ENCODE assay signal across 1 cellular context in genomic region chr12:93135286-93136239, GRCh38.
TF ChIP-seq lines count a peak whose summit lies in the region.

No MANE protein-coding gene starts in this region.

TF ChIP-seq in HepG2, 621 proteins besides CTCF, POLR2A, EP300 and RAD21 (continued from another document and continues in another):
- TF ChIP-seq ARID3A (IDR thresholded peaks at IDR 0.05; ENCODE audit: low read depth, low read length) (peak; percentile 59; the same call in 1 of the 2 replicates), GATAD2A (CRISPR knock-in tag; IDR thresholded peaks at IDR 0.05) (peak; percentile 67; the same call in 1 of the 2 replicates), ARID5B (CRISPR knock-in tag; IDR thresholded peaks at IDR 0.05) (peak; percentile 71), HMG20A (CRISPR knock-in tag; IDR thresholded peaks at IDR 0.05; ENCODE audit: borderline replicate concordance) (peak; percentile 13; the same call in 1 of the 2 replicates), CBFB (CRISPR knock-in tag; IDR thresholded peaks at IDR 0.05) (peak; percentile 82; the same call in 1 of the 2 replicates), ZNF547 (CRISPR knock-in tag; IDR thresholded peaks at IDR 0.05) (0 out of 2 replicates have a peak, but pooled peaks have one; percentile 0), REST (IDR thresholded peaks at IDR 0.05; ENCODE audit: borderline replicate concordance in 1 of 2, low read depth in 1 of 2, low read length in 2 of 2) (no peak), POGK (CRISPR knock-in tag; conservative IDR thresholded peaks at IDR 0.05) (peak; percentile 39; the same call in 1 of the 2 replicates), FOXA1 (IDR thresholded peaks at IDR 0.05) (peak; percentile 70), FOXA1 (CRISPR knock-in tag; IDR thresholded peaks at IDR 0.05) (peak; percentile 94), CENPT (CRISPR knock-in tag; IDR thresholded peaks at IDR 0.05; ENCODE audit: low read depth) (no peak), SMYD3 (CRISPR knock-in tag; IDR thresholded peaks at IDR 0.05) (peak; percentile 88), RAD51 (IDR thresholded peaks at IDR 0.05; ENCODE audit: borderline replicate concordance) (no peak), ZNF574 (CRISPR knock-in tag; IDR thresholded peaks at IDR 0.05) (0 out of 2 replicates have a peak, but pooled peaks have one; percentile 16), ZBTB43 (CRISPR knock-in tag; conservative IDR thresholded peaks at IDR 0.05) (peak; percentile 80; the same call in 1 of the 2 replicates), PTBP1 (IDR thresholded peaks at IDR 0.05; ENCODE audit: low read depth, low read length, poor library complexity, severe bottlenecking) (no peak), ZNF670 (CRISPR knock-in tag; IDR thresholded peaks at IDR 0.05; ENCODE audit: borderline replicate concordance) (peak; percentile 37; the same call in 1 of the 2 replicates), HMGXB3 (CRISPR knock-in tag; IDR thresholded peaks at IDR 0.05; ENCODE audit: borderline replicate concordance) (peak; percentile 61; the same call in 1 of the 2 replicates), TEAD3 (CRISPR knock-in tag; optimal IDR thresholded peaks at IDR 0.05; ENCODE audit: borderline replicate concordance) (peak; percentile 29), TARDBP (CRISPR knock-in tag; IDR thresholded peaks at IDR 0.05) (peak; percentile 61), ISL2 (CRISPR knock-in tag; IDR thresholded peaks at IDR 0.05) (peak; percentile 80; the same call in 1 of the 2 replicates), ZNF503 (CRISPR knock-in tag; IDR thresholded peaks at IDR 0.05) (peak; percentile 63), FOXA3 (CRISPR knock-in tag; IDR thresholded peaks at IDR 0.05) (peak; percentile 83), ZNF883 (CRISPR knock-in tag; IDR thresholded peaks at IDR 0.05; ENCODE audit: not compliant biosample characterization) (no peak), ZNF816 (CRISPR knock-in tag; IDR thresholded peaks at IDR 0.05; ENCODE audit: borderline replicate concordance) (0 out of 2 replicates have a peak, but pooled peaks have one; percentile 17), RXRB (CRISPR knock-in tag; IDR thresholded peaks at IDR 0.05; ENCODE audit: borderline replicate concordance) (peak; percentile 53), ZNF792 (CRISPR knock-in tag; IDR thresholded peaks at IDR 0.05) (no peak), ZNF331 (CRISPR knock-in tag; IDR thresholded peaks at IDR 0.05) (peak; percentile 37; the same call in 1 of the 2 replicates), ZNF580 (CRISPR knock-in tag; IDR thresholded peaks at IDR 0.05; ENCODE audit: borderline replicate concordance, low read depth) (no peak), FOXP1 (IDR thresholded peaks at IDR 0.05) (no peak), FOXP1 (CRISPR knock-in tag; IDR thresholded peaks at IDR 0.05) (peak; percentile 67; the same call in 1 of the 2 replicates), RBFOX2 (IDR thresholded peaks at IDR 0.05; ENCODE audit: low read depth, low read length) (0 out of 2 replicates have a peak, but pooled peaks have one; percentile 10), ZNF652 (CRISPR knock-in tag; IDR thresholded peaks at IDR 0.05; ENCODE audit: borderline replicate concordance, low read depth) (no peak)
